In the genomic region with DNA sequence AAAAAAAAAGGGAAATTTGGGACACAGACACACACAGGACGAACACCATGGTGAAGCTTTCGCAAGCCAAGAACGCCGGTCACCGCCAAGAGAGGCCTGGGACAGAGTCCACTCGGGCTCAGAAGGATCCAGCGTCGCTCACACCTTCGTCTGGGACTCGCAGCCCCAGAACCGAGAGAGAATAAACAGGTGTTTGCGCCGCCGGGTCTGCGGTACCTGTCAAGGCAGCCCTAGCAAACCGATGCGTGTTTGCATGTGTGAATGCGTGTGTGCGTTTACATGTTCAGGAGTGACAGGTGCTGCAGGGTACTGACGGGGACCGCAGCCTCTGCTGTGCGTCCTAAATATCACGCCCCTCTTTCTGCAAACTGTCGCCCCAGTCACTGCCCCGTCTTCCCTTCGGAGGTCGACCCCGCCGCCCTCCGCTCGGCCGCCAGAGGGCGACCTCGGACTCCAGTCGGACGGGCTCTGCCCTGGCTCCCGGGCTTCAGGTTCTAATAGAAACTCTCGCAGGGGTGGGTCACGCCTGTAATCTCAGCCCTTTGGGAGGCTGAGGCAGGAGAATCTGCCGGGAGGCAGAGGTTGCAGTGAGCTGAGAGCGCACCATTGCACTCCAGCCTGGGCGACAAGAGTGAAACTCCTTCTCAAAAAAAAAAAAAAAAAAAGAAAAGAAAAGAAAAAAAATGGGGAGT, we compare ENCODE assay signal across 8 cellular contexts. TPM values are rescaled to one million over a fixed set of nuclear protein-coding genes. Genes with fewer than 3 reads are reported as not detected.
A peak's percentile ranks its signal among the peaks of the same experiment; 100 is the strongest.
DNase-seq lines count a peak whose midpoint lies in the region; ATAC-seq and TF ChIP-seq lines count a peak whose summit lies in the region.

No MANE protein-coding gene starts in this region.

- peak; percentile 11 for DNase-seq in DMS53 treated with DMSO at 0.1 percent for 48 hours (lab: John Stamatoyannopoulos, UW; ENCODE audit: unreplicated experiment)
- DNase-seq in NCI-H69 (lab: John Stamatoyannopoulos, UW), result peak; percentile 87
- DNase-seq in activated CD8-positive, alpha-beta T cell treated with anti-CD3 and anti-CD28 coated beads for 36 hours, result peak; percentile 87
- DNase-seq in effector memory CD8-positive, alpha-beta T cell, result peak; percentile 81 to 86 (median 83)
- DNase-seq in mesothelial cell of epicardium (ENCODE audit: low spot score in 2 of 2, unreplicated experiment in 2 of 2), result peak; percentile 58 to 83
- DNase-seq in stimulated activated CD8-positive, alpha-beta memory T cell treated with anti-CD3 and anti-CD28 coated beads, Interleukin-15, amount 100 ng/mL, for 4 hours (ENCODE audit: low read depth in 2 of 2), result peak; percentile 49 to 67

- peak; percentile 95 for TF ChIP-seq CTCF in activated CD8-positive, alpha-beta T cell treated with anti-CD3 and anti-CD28 coated beads for 36 hours (IDR thresholded peaks at IDR 0.05)
- TF ChIP-seq CTCF in mesothelial cell of epicardium (IDR thresholded peaks at IDR 0.05; ENCODE audit: unreplicated experiment), result peak; percentile 91

- H3K4me3 Mint-ChIP-seq in activated CD8-positive, alpha-beta T cell treated with anti-CD3 and anti-CD28 coated beads for 36 hours, result peak overlapping the region; percentile 58
- H3K4me3 Mint-ChIP-seq in effector memory CD8-positive, alpha-beta T cell, result peak overlapping the region; percentile 84 to 90
- H3K4me3 Mint-ChIP-seq in mesothelial cell of epicardium, result peak overlapping the region; percentile 57

- CTCF ChIA-PET in activated CD8-positive, alpha-beta T cell treated with anti-CD3 and anti-CD28 coated beads for 36 hours (lab: Charles Lee), result interaction anchor here (0.7 to 2.1 kb wide), 21 partner anchors 13 to 163 kb away, joined by 3 to 7 read pairs (median 4); a partner anchor contains a TSS

- ATAC-seq in HG02885 (IDR thresholded peaks at IDR 0.05; ENCODE audit: poor library complexity, unreplicated experiment) (peak; percentile 69), HG02852 (IDR thresholded peaks at IDR 0.05; ENCODE audit: unreplicated experiment) (no peak)
- ATAC-seq in activated CD8-positive, alpha-beta T cell treated with anti-CD3 and anti-CD28 coated beads for 36 hours, result peak; percentile 93
- ATAC-seq in effector memory CD8-positive, alpha-beta T cell (replicated peaks), result peak; percentile 88

- peaks cover 15% of the 10 kb centered on the region for H3K4me1 Mint-ChIP-seq in activated CD8-positive, alpha-beta T cell treated with anti-CD3 and anti-CD28 coated beads for 36 hours (ENCODE audit: low read depth)
- H3K4me1 Mint-ChIP-seq in effector memory CD8-positive, alpha-beta T cell (ENCODE audit: low read depth in 2 of 2), result peaks cover 21 to 27% of the 10 kb centered on the region in 2 donors
- peaks cover 3% of the 10 kb centered on the region for H3K4me1 Mint-ChIP-seq in mesothelial cell of epicardium

- no peak overlapping the region for H3K27ac Mint-ChIP-seq in activated CD8-positive, alpha-beta T cell treated with anti-CD3 and anti-CD28 coated beads for 36 hours
- peak overlapping the region in 1 of 2 donors; percentile 87 for H3K27ac Mint-ChIP-seq in effector memory CD8-positive, alpha-beta T cell
- no peak overlapping the region for H3K27ac Mint-ChIP-seq in mesothelial cell of epicardium

- no peaks in the 10 kb centered on the region for H3K27me3 Mint-ChIP-seq in activated CD8-positive, alpha-beta T cell treated with anti-CD3 and anti-CD28 coated beads for 36 hours
- peaks cover 0 to 10% of the 10 kb centered on the region in 2 donors for H3K27me3 Mint-ChIP-seq in effector memory CD8-positive, alpha-beta T cell
- no peaks in the 10 kb centered on the region for H3K27me3 Mint-ChIP-seq in mesothelial cell of epicardium (ENCODE audit: low read depth)

- intact Hi-C loops in activated CD8-positive, alpha-beta T cell treated with anti-CD3 and anti-CD28 coated beads for 36 hours (cut with micrococcal nuclease), result no loop called here

- H3K9me3 Mint-ChIP-seq in activated CD8-positive, alpha-beta T cell treated with anti-CD3 and anti-CD28 coated beads for 36 hours, result peaks cover 8% of the 10 kb centered on the region
- H3K9me3 Mint-ChIP-seq in effector memory CD8-positive, alpha-beta T cell, result no peaks in the 10 kb centered on the region
- peaks cover 11% of the 10 kb centered on the region for H3K9me3 Mint-ChIP-seq in mesothelial cell of epicardium

- peaks cover 3% of the 10 kb centered on the region for H3K36me3 Mint-ChIP-seq in activated CD8-positive, alpha-beta T cell treated with anti-CD3 and anti-CD28 coated beads for 36 hours (ENCODE audit: low read depth)
- H3K36me3 Mint-ChIP-seq in effector memory CD8-positive, alpha-beta T cell (ENCODE audit: insufficient read depth), result peaks cover 10% of the 10 kb centered on the region
- H3K36me3 Mint-ChIP-seq in mesothelial cell of epicardium, result peaks cover 3% of the 10 kb centered on the region

- POLR2A ChIA-PET in activated CD8-positive, alpha-beta T cell treated with anti-CD3 and anti-CD28 coated beads for 36 hours (lab: Charles Lee), result interaction anchor here (0.6 to 0.8 kb wide), 4 partner anchors 8 to 103 kb away, joined by 3 read pairs; no protein-coding TSS in a partner anchor

RNA-seq across cellular contexts. Expression of a gene that starts 11.8 kb away (rescaled TPM):
- total RNA-seq in activated CD8-positive, alpha-beta T cell treated with anti-CD3 and anti-CD28 coated beads for 36 hours, result 10 to 100 TPM; 51.9 to 57.5 TPM
- 79.1 to 84.0 TPM (median 81.8 TPM) in 3 replicates for total RNA-seq in mesothelial cell of epicardium

RNA-seq across cellular contexts. Expression of a gene that starts 24.0 kb away (rescaled TPM):
- total RNA-seq in activated CD8-positive, alpha-beta T cell treated with anti-CD3 and anti-CD28 coated beads for 36 hours, result 1 to 10 TPM; 5.3 to 6.7 TPM
- 14.2 to 17.2 TPM (median 15.5 TPM) in 3 replicates for total RNA-seq in mesothelial cell of epicardium

RNA-seq across cellular contexts. Expression of a gene that starts 24.0 kb away (rescaled TPM):
- 10 to 100 TPM; 23.1 to 25.1 TPM for total RNA-seq in activated CD8-positive, alpha-beta T cell treated with anti-CD3 and anti-CD28 coated beads for 36 hours
- total RNA-seq in mesothelial cell of epicardium, result 93.5 to 97.7 TPM (median 93.5 TPM) in 3 replicates

RNA-seq across cellular contexts. Expression of a gene that starts 43.9 kb away (rescaled TPM):
- total RNA-seq in activated CD8-positive, alpha-beta T cell treated with anti-CD3 and anti-CD28 coated beads for 36 hours, result 100 to 1,000 TPM; 112 to 113 TPM
- 59.4 to 67.2 TPM (median 62.0 TPM) in 3 replicates for total RNA-seq in mesothelial cell of epicardium

Comparison
In these comparisons a context has a peak if more than half of its experiments do, and no peak if none do; other contexts are left out.
1. DNase-seq: peak in every context shown above with its lines; median percentile 87 in NCI-H69; 87 in activated CD8-positive, alpha-beta T cell treated with anti-CD3 and anti-CD28 coated beads for 36 hours; 83 in effector memory CD8-positive, alpha-beta T cell; 70 in mesothelial cell of epicardium; 58 in stimulated activated CD8-positive, alpha-beta memory T cell treated with anti-CD3 and anti-CD28 coated beads, Interleukin-15, amount 100 ng/mL, for 4 hours; 11 in DMS53 treated with DMSO at 0.1 percent for 48 hours.